Comparison of ENCODE assay signal across 1 cellular context in the genomic region with DNA sequence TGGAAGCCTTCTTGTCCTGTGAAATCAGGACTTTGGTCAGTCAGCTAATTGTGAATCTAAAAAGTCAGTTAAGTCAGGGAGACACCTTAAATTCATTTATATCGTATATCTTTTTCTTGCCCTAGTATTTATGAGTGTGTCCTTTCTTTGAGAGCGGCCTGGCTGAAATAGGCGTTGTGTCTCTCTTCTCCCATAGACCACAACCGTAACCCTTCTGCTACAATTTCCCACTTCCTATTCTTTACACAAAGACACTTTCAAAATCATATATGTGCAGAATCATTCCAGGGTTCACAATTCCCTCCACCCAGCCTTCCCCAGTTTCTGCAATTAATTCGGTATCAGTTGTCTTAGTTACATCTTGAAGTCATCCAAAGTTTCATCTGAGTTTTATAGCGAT.
TF ChIP-seq lines count a peak whose summit lies in the region.

No MANE protein-coding gene starts in this region.

TF ChIP-seq in K562, 482 proteins besides CTCF, POLR2A, EP300 and RAD21:
- TF ChIP-seq, protein P1, sequence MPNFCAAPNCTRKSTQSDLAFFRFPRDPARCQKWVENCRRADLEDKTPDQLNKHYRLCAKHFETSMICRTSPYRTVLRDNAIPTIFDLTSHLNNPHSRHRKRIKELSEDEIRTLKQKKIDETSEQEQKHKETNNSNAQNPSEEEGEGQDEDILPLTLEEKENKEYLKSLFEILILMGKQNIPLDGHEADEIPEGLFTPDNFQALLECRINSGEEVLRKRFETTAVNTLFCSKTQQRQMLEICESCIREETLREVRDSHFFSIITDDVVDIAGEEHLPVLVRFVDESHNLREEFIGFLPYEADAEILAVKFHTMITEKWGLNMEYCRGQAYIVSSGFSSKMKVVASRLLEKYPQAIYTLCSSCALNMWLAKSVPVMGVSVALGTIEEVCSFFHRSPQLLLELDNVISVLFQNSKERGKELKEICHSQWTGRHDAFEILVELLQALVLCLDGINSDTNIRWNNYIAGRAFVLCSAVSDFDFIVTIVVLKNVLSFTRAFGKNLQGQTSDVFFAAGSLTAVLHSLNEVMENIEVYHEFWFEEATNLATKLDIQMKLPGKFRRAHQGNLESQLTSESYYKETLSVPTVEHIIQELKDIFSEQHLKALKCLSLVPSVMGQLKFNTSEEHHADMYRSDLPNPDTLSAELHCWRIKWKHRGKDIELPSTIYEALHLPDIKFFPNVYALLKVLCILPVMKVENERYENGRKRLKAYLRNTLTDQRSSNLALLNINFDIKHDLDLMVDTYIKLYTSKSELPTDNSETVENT (CRISPR knock-in tag; IDR thresholded peaks at IDR 0.05) = no peak
- TF ChIP-seq, protein P2, sequence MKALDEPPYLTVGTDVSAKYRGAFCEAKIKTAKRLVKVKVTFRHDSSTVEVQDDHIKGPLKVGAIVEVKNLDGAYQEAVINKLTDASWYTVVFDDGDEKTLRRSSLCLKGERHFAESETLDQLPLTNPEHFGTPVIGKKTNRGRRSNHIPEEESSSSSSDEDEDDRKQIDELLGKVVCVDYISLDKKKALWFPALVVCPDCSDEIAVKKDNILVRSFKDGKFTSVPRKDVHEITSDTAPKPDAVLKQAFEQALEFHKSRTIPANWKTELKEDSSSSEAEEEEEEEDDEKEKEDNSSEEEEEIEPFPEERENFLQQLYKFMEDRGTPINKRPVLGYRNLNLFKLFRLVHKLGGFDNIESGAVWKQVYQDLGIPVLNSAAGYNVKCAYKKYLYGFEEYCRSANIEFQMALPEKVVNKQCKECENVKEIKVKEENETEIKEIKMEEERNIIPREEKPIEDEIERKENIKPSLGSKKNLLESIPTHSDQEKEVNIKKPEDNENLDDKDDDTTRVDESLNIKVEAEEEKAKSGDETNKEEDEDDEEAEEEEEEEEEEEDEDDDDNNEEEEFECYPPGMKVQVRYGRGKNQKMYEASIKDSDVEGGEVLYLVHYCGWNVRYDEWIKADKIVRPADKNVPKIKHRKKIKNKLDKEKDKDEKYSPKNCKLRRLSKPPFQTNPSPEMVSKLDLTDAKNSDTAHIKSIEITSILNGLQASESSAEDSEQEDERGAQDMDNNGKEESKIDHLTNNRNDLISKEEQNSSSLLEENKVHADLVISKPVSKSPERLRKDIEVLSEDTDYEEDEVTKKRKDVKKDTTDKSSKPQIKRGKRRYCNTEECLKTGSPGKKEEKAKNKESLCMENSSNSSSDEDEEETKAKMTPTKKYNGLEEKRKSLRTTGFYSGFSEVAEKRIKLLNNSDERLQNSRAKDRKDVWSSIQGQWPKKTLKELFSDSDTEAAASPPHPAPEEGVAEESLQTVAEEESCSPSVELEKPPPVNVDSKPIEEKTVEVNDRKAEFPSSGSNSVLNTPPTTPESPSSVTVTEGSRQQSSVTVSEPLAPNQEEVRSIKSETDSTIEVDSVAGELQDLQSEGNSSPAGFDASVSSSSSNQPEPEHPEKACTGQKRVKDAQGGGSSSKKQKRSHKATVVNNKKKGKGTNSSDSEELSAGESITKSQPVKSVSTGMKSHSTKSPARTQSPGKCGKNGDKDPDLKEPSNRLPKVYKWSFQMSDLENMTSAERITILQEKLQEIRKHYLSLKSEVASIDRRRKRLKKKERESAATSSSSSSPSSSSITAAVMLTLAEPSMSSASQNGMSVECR (CRISPR knock-in tag; IDR thresholded peaks at IDR 0.05) = no peak
- TF ChIP-seq ZNF354B (CRISPR knock-in tag; IDR thresholded peaks at IDR 0.05) (no peak), ZNF77 (CRISPR knock-in tag; IDR thresholded peaks at IDR 0.05) (no peak), ADNP (tag; IDR thresholded peaks at IDR 0.05) (no peak), DACH1 (IDR thresholded peaks at IDR 0.05; ENCODE audit: partially characterized antibody) (no peak), MCM2 (IDR thresholded peaks at IDR 0.05; ENCODE audit: low read depth) (no peak), PYGO2 (tag; IDR thresholded peaks at IDR 0.05) (no peak), ESRRB (CRISPR knock-in tag; IDR thresholded peaks at IDR 0.05; ENCODE audit: borderline replicate concordance) (no peak)
- TF ChIP-seq, protein P3, sequence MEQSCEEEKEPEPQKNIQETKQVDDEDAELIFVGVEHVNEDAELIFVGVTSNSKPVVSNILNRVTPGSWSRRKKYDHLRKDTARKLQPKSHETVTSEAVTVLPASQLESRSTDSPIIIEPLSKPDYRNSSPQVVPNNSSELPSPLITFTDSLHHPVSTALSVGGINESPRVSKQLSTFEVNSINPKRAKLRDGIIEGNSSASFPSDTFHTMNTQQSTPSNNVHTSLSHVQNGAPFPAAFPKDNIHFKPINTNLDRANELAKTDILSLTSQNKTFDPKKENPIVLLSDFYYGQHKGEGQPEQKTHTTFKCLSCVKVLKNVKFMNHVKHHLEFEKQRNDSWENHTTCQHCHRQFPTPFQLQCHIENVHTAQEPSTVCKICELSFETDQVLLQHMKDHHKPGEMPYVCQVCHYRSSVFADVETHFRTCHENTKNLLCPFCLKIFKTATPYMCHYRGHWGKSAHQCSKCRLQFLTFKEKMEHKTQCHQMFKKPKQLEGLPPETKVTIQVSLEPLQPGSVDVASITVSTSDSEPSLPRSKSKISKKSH (CRISPR knock-in tag; IDR thresholded peaks at IDR 0.05) = no peak
